In the genomic region with DNA sequence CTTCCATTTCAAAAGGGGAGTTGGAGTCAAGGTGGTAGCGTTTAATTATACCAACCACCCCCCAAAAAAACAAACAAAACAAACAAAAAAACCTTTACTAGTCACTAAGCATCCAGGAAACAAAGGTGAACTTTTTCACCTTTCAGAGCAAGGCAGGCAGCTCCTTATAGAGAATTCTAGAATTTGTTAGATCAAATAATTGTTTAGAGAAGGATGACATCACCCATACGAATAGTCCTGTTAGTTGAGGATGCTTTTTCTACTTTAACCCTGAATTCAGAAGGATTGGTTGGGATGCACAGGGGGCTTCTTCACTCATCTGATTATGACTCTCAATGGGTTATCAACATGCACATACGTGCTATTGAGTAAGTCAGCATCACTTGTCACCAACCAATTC, we compare ENCODE assay signal across 15 cellular contexts. TPM values are rescaled to one million over a fixed set of nuclear protein-coding genes. Genes with fewer than 3 reads are reported as not detected.
DNase-seq lines count a peak whose midpoint lies in the region; ATAC-seq and TF ChIP-seq lines count a peak whose summit lies in the region.
"Had no signal": no experiment of that assay in that cellular context is flagged by ENCODE, and none has a peak within 500 bp of the region (broad histone marks: within the 10 kb centered on the region; RNA-seq: fewer than 3 reads in every experiment).

No MANE protein-coding gene starts in this region.

- POLR2A ChIA-PET in naive thymus-derived CD8-positive, alpha-beta T cell (lab: Charles Lee), result interaction anchor here (1.9 kb wide), 1 partner anchor 7 kb away, joined by 5 read pairs; no protein-coding TSS in a partner anchor

- no peak for ATAC-seq in stimulated activated naive CD8-positive, alpha-beta T cell treated with anti-CD3 and anti-CD28 coated beads, Interleukin-15, Interleukin-2, amounts not matched to agents 100 U/mL and 50 U/mL, for 24 hours
- no peak for ATAC-seq in activated naive CD8-positive, alpha-beta T cell treated with anti-CD3 and anti-CD28 coated beads, Interleukin-2, amount 50 U/mL, for 24 hours
- ATAC-seq in naive thymus-derived CD8-positive, alpha-beta T cell, result no peak
- no peak for ATAC-seq in HG03521 (IDR thresholded peaks at IDR 0.05; ENCODE audit: unreplicated experiment)

- H3K4me1 Mint-ChIP-seq in stimulated activated naive CD8-positive, alpha-beta T cell treated with anti-CD3 and anti-CD28 coated beads, Interleukin-15, Interleukin-2, amounts not matched to agents 100 ng/mL and 50 ng/mL, for 24 hours (ENCODE audit: low read depth), result peaks cover 86% of the 10 kb centered on the region
- H3K4me1 Mint-ChIP-seq in activated naive CD8-positive, alpha-beta T cell treated with anti-CD3 and anti-CD28 coated beads, Interleukin-2, amount 50 U/mL, for 24 hours, result peaks cover 77% of the 10 kb centered on the region
- peaks cover 49 to 93% (median 83%) of the 10 kb centered on the region in 4 donors for H3K4me1 Mint-ChIP-seq in naive thymus-derived CD8-positive, alpha-beta T cell
- H3K4me1 Mint-ChIP-seq in type B pancreatic cell (ENCODE audit: unreplicated experiment), result peaks cover 78% of the 10 kb centered on the region

- in situ Hi-C loops in brain microvascular endothelial cell (cut with HindIII; ENCODE audit: low pct_ligation_motif_present, low sequenced_read_pairs), result no loop called here

- no peaks in the 10 kb centered on the region for H3K27me3 ChIP-seq in brain microvascular endothelial cell (replicated peaks)
- H3K27me3 ChIP-seq: SJSA1 had no signal

- no peaks in the 10 kb centered on the region for H3K9me3 Mint-ChIP-seq in stimulated activated naive CD8-positive, alpha-beta T cell treated with anti-CD3 and anti-CD28 coated beads, Interleukin-15, Interleukin-2, amounts not matched to agents 100 ng/mL and 50 ng/mL, for 24 hours
- H3K9me3 Mint-ChIP-seq in activated naive CD8-positive, alpha-beta T cell treated with anti-CD3 and anti-CD28 coated beads, Interleukin-2, amount 50 U/mL, for 24 hours, result no peaks in the 10 kb centered on the region
- H3K9me3 Mint-ChIP-seq in naive thymus-derived CD8-positive, alpha-beta T cell, result no peaks in the 10 kb centered on the region
- no peaks in the 10 kb centered on the region for H3K9me3 Mint-ChIP-seq in type B pancreatic cell

- H3K36me3 ChIP-seq in brain microvascular endothelial cell (replicated peaks), result peaks cover 13% of the 10 kb centered on the region

- H3K36me3 Mint-ChIP-seq in stimulated activated naive CD8-positive, alpha-beta T cell treated with anti-CD3 and anti-CD28 coated beads, Interleukin-15, Interleukin-2, amounts not matched to agents 100 ng/mL and 50 ng/mL, for 24 hours (ENCODE audit: low read depth), result peaks cover 76% of the 10 kb centered on the region
- peaks cover 59% of the 10 kb centered on the region for H3K36me3 Mint-ChIP-seq in activated naive CD8-positive, alpha-beta T cell treated with anti-CD3 and anti-CD28 coated beads, Interleukin-2, amount 50 U/mL, for 24 hours (ENCODE audit: low read depth)
- peaks cover 0 to 67% (median 3%) of the 10 kb centered on the region in 3 donors for H3K36me3 Mint-ChIP-seq in naive thymus-derived CD8-positive, alpha-beta T cell
- peaks cover 53% of the 10 kb centered on the region for H3K36me3 Mint-ChIP-seq in type B pancreatic cell

- DNase-seq in stimulated activated naive CD8-positive, alpha-beta T cell treated with anti-CD3 and anti-CD28 coated beads, Interleukin-15, Interleukin-2, amounts not matched to agents 100 U/mL and 50 U/mL, for 24 hours, result no peak
- DNase-seq in activated naive CD8-positive, alpha-beta T cell treated with anti-CD3 and anti-CD28 coated beads, Interleukin-2, amount 50 U/mL, for 24 hours, result no peak
- no peak for DNase-seq in naive thymus-derived CD8-positive, alpha-beta T cell
- DNase-seq in type B pancreatic cell (ENCODE audit: extremely low spot score, unreplicated experiment) (no peak), brain microvascular endothelial cell (no peak), NCI-H510A treated with DMSO at 0.1 percent for 48 hours (lab: John Stamatoyannopoulos, UW) (no peak)
- DNase-seq: aorta; dermis blood vessel endothelial cell; mesendoderm; NCI-H1105; NCI-H2171 treated with DMSO at 0.1 percent for 48 hours; stimulated activated CD4-positive, alpha-beta T cell treated with anti-CD3 and anti-CD28 coated beads, Interleukin-1b, Interleukin-23, amount 100 ng/mL, for 48 hours had no signal

- H3K4me3 ChIP-seq in brain microvascular endothelial cell (ENCODE audit: low read depth, low read length), result no peak overlapping the region
- H3K4me3 ChIP-seq: SJSA1 had no signal

- TF ChIP-seq CTCF in type B pancreatic cell (conservative IDR thresholded peaks at IDR 0.05) (no peak), brain microvascular endothelial cell (IDR thresholded peaks at IDR 0.05; ENCODE audit: low read depth, low read length, missing control alignments) (no peak)

- H3K27me3 Mint-ChIP-seq in stimulated activated naive CD8-positive, alpha-beta T cell treated with anti-CD3 and anti-CD28 coated beads, Interleukin-15, Interleukin-2, amounts not matched to agents 100 ng/mL and 50 ng/mL, for 24 hours, result no peaks in the 10 kb centered on the region
- peaks cover 2% of the 10 kb centered on the region for H3K27me3 Mint-ChIP-seq in activated naive CD8-positive, alpha-beta T cell treated with anti-CD3 and anti-CD28 coated beads, Interleukin-2, amount 50 U/mL, for 24 hours
- H3K27me3 Mint-ChIP-seq in naive thymus-derived CD8-positive, alpha-beta T cell, result no peaks in the 10 kb centered on the region
- H3K27me3 Mint-ChIP-seq in type B pancreatic cell, result no peaks in the 10 kb centered on the region

- H3K27ac Mint-ChIP-seq in stimulated activated naive CD8-positive, alpha-beta T cell treated with anti-CD3 and anti-CD28 coated beads, Interleukin-15, Interleukin-2, amounts not matched to agents 100 ng/mL and 50 ng/mL, for 24 hours, result peak overlapping the region; percentile 92
- peak overlapping the region; percentile 16 for H3K27ac Mint-ChIP-seq in activated naive CD8-positive, alpha-beta T cell treated with anti-CD3 and anti-CD28 coated beads, Interleukin-2, amount 50 U/mL, for 24 hours
- H3K27ac Mint-ChIP-seq in naive thymus-derived CD8-positive, alpha-beta T cell, result peak overlapping the region; percentile 0 to 94 (median 76)
- peak overlapping the region; percentile 49 for H3K27ac Mint-ChIP-seq in type B pancreatic cell

- no peak overlapping the region for H3K4me3 Mint-ChIP-seq in stimulated activated naive CD8-positive, alpha-beta T cell treated with anti-CD3 and anti-CD28 coated beads, Interleukin-15, Interleukin-2, amounts not matched to agents 100 ng/mL and 50 ng/mL, for 24 hours
- no peak overlapping the region for H3K4me3 Mint-ChIP-seq in activated naive CD8-positive, alpha-beta T cell treated with anti-CD3 and anti-CD28 coated beads, Interleukin-2, amount 50 U/mL, for 24 hours
- peak overlapping the region in 5 of 10 donors; percentile 1 to 40 (median 11) for H3K4me3 Mint-ChIP-seq in naive thymus-derived CD8-positive, alpha-beta T cell
- H3K4me3 Mint-ChIP-seq in type B pancreatic cell, result peak overlapping the region; percentile 55

- no peak overlapping the region for H3K27ac ChIP-seq in brain microvascular endothelial cell

RNA-seq across cellular contexts. Expression of a gene that starts 44.3 kb away (rescaled TPM):
- 100 to 1,000 TPM; 695 to 756 TPM for total RNA-seq in naive thymus-derived CD8-positive, alpha-beta T cell
- polyA plus RNA-seq in naive thymus-derived CD8-positive, alpha-beta T cell, result 100 to 1,000 TPM; 155 to 247 (median 169) TPM
- total RNA-seq in type B pancreatic cell (ENCODE audit: low replicate concordance), result 1,005 and 1,406 TPM in 2 replicates

RNA-seq across cellular contexts. Expression of a gene that starts 46.1 kb away (rescaled TPM):
- total RNA-seq in naive thymus-derived CD8-positive, alpha-beta T cell, result 1 to 10 TPM; 1.3 TPM
- polyA plus RNA-seq in naive thymus-derived CD8-positive, alpha-beta T cell, result under 1 TPM in 1 of 3 donors, not detected in 2; 0.14 TPM
- 1.7 and 6.1 TPM in 2 replicates for total RNA-seq in type B pancreatic cell (ENCODE audit: low replicate concordance)
- total RNA-seq: dermis blood vessel endothelial cell, SJSA1 had no signal

Comparison
In these comparisons a context has a peak if more than half of its experiments do, and no peak if none do; other contexts are left out.
1. H3K27ac Mint-ChIP-seq: peak in every context shown above with its lines; median percentile 92 in stimulated activated naive CD8-positive, alpha-beta T cell treated with anti-CD3 and anti-CD28 coated beads, Interleukin-15, Interleukin-2, amounts not matched to agents 100 ng/mL and 50 ng/mL, for 24 hours; 76 in naive thymus-derived CD8-positive, alpha-beta T cell; 49 in type B pancreatic cell; 16 in activated naive CD8-positive, alpha-beta T cell treated with anti-CD3 and anti-CD28 coated beads, Interleukin-2, amount 50 U/mL, for 24 hours.